ENCODE assay signal across 9 cellular contexts in the genomic region with DNA sequence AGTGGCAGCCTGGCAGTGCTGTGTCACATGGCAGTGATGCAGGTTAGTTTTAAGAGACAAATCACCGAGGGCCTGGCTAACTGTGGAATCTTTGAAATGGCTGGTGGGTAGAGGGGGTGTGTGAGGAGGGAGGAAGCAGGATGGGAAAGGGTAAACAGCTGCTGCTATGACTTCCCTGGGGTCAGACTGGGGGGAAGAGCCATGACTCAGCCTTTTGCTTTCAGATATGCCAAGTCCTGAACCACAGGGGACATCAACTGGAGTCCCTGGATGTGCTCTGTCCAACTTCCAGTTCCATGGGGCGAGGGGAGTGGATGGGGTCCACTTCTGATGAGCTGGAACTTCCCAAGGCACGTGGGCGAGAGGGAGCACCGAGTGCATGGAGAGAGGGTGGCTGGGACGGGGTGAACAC.
DNase-seq lines count a peak whose midpoint lies in the region; ATAC-seq and TF ChIP-seq lines count a peak whose summit lies in the region.
"Had no signal": no experiment of that assay in that cellular context is flagged by ENCODE, and none has a peak within 500 bp of the region (broad histone marks: within the 10 kb centered on the region; RNA-seq: fewer than 3 reads in every experiment).

No MANE protein-coding gene starts in this region.

- WGBS in neuronal stem cell (ENCODE audit: extremely low coverage in 2 of 2, insufficient read length in 2 of 2, insufficient replicate concordance in 1 of 2), 2 donors = no CpG with 5 or more reads among the region's 6 CpGs

- H3K4me1 ChIP-seq in neuronal stem cell (ENCODE audit: control insufficient read depth in 2 of 2, insufficient read depth in 1 of 2, low read depth in 1 of 2, low read length in 2 of 2) = peaks cover 33 to 40% of the 10 kb centered on the region in 2 donors

- H2AFZ ChIP-seq in neuronal stem cell (ENCODE audit: low read length) = peak overlapping the region; percentile 6

- no peak overlapping the region for H2BK120ac ChIP-seq in neuronal stem cell (ENCODE audit: low read depth, low read length)

- H3K23ac ChIP-seq in neuronal stem cell (ENCODE audit: low read depth, low read length, poor library complexity) = no peak overlapping the region

- H3K9me3 ChIP-seq in MG63 = no peaks in the 10 kb centered on the region
- H3K9me3 ChIP-seq in neuronal stem cell (replicated peaks in 1 of 2; ENCODE audit: control insufficient read depth in 2 of 2, insufficient read depth in 1 of 2, low read depth in 1 of 2, low read length in 2 of 2) = no peaks in the 10 kb centered on the region

- DNase-seq in EH (ENCODE audit: low read depth) = peak; percentile 70
- DNase-seq in MG63 = peak; percentile 51
- DNase-seq in dermis blood vessel endothelial cell = peak; percentile 88
- DNase-seq in neuronal stem cell (ENCODE audit: low spot score) = no peak
- DNase-seq in NCI-H446 (lab: John Stamatoyannopoulos, UW) = no peak
- no peak for DNase-seq in type B pancreatic cell (ENCODE audit: extremely low spot score, unreplicated experiment)
- DNase-seq in T-helper 2 cell = no peak
- DNase-seq: PC-9 had no signal

- H2BK15ac ChIP-seq in neuronal stem cell (ENCODE audit: low read length) = no peak overlapping the region

- H3K27ac ChIP-seq in neuronal stem cell (replicated peaks; ENCODE audit: low read length) = no peak overlapping the region

- H3K4me3 Mint-ChIP-seq in type B pancreatic cell = no peak overlapping the region

- no peak for TF ChIP-seq CTCF in type B pancreatic cell (conservative IDR thresholded peaks at IDR 0.05)

- no peak overlapping the region for H3K27ac Mint-ChIP-seq in type B pancreatic cell

- no peaks in the 10 kb centered on the region for H3K36me3 Mint-ChIP-seq in type B pancreatic cell

- ATAC-seq in HG03159 (IDR thresholded peaks at IDR 0.05; ENCODE audit: unreplicated experiment) = no peak

- no peak overlapping the region for H3K4me2 ChIP-seq in neuronal stem cell (ENCODE audit: insufficient read depth, low read length, poor library complexity, severe bottlenecking)

- H2BK12ac ChIP-seq in neuronal stem cell (ENCODE audit: low read length) = no peak overlapping the region

- no peak overlapping the region for H3K4me3 ChIP-seq in MG63
- no peak overlapping the region for H3K4me3 ChIP-seq in neuronal stem cell (ENCODE audit: low read length in 2 of 2)
- H3K4me3 ChIP-seq: PC-9 had no signal

- no peak overlapping the region for H3K9ac ChIP-seq in neuronal stem cell (ENCODE audit: low read depth, low read length, poor library complexity)

- no peak overlapping the region for H4K91ac ChIP-seq in neuronal stem cell (ENCODE audit: low read depth, low read length, poor library complexity)

- H3K27me3 Mint-ChIP-seq in type B pancreatic cell = peaks cover 6% of the 10 kb centered on the region

- no peaks in the 10 kb centered on the region for H3K36me3 ChIP-seq in MG63
- H3K36me3 ChIP-seq in neuronal stem cell (replicated peaks in 1 of 2; ENCODE audit: control insufficient read depth in 2 of 2, insufficient read depth in 2 of 2, low read length in 2 of 2) = peaks cover 0 to 2% of the 10 kb centered on the region in 2 donors

- H3K18ac ChIP-seq in neuronal stem cell (ENCODE audit: low read length) = no peak overlapping the region

- H4K8ac ChIP-seq in neuronal stem cell (ENCODE audit: low read depth, low read length) = no peak overlapping the region

- H3K79me1 ChIP-seq in neuronal stem cell (ENCODE audit: low read depth, low read length) = no peaks in the 10 kb centered on the region

- H2BK5ac ChIP-seq in neuronal stem cell (ENCODE audit: low read length) = no peak overlapping the region

- no peak overlapping the region for H2AK5ac ChIP-seq in neuronal stem cell (ENCODE audit: low read depth, low read length)

- H3K14ac ChIP-seq in neuronal stem cell (ENCODE audit: low read length) = no peak overlapping the region

- no peaks in the 10 kb centered on the region for H3K9me3 Mint-ChIP-seq in type B pancreatic cell

- peaks cover 43% of the 10 kb centered on the region for H3K4me1 Mint-ChIP-seq in type B pancreatic cell (ENCODE audit: unreplicated experiment)

- H3K27me3 ChIP-seq in MG63 (no peaks in the 10 kb centered on the region), neuronal stem cell (ENCODE audit: control insufficient read depth in 3 of 3, insufficient read depth in 3 of 3, low read depth in 1 of 3, low read length in 3 of 3) (no peaks in the 10 kb centered on the region)

- no peak overlapping the region for H3K4ac ChIP-seq in neuronal stem cell (ENCODE audit: low read length)

Comparison
In these comparisons a context has a peak if more than half of its experiments do, and no peak if none do; other contexts are left out.
1. DNase-seq: peak in EH (single experiment), MG63 (single experiment) and dermis blood vessel endothelial cell (single experiment); none in neuronal stem cell (single experiment), NCI-H446 (0 of 2), type B pancreatic cell (single experiment) and T-helper 2 cell (0 of 5).